Comparison of ENCODE assay signal across 26 cellular contexts in the genomic region with DNA sequence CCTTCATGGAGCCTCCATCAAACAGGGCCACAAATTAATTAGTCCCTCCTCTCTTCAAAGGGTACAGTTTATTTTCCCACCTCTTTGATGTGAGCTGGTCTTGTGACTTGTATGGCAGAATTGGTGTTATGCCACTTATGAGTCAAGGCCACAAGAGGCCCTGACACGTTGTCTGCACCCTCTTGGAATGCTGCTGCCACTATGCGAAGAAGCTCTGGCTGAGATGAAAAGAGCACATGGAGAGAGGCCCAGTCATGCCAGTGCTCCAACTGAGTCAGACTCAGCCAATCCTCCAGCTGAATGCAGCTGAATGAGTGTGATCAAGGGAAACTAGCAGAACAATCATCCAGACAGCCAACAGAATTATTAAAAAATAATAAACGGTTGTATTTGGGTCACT.
A peak's percentile ranks its signal among the peaks of the same experiment; 100 is the strongest.
DNase-seq lines count a peak whose midpoint lies in the region; ATAC-seq and TF ChIP-seq lines count a peak whose summit lies in the region.
"Had no signal": no experiment of that assay in that cellular context is flagged by ENCODE, and none has a peak within 500 bp of the region (broad histone marks: within the 10 kb centered on the region; RNA-seq: fewer than 3 reads in every experiment).

No MANE protein-coding gene starts in this region.

- no peak for DNase-seq in Right ventricle myocardium superior
- DNase-seq in cardiac septum (ENCODE audit: low spot score): no peak
- peak; percentile 87 for DNase-seq in M059J (ENCODE audit: low read depth)
- peak; percentile 3 to 8 for DNase-seq in foreskin fibroblast
- no peak for DNase-seq in upper lobe of right lung
- DNase-seq in CD4-positive, alpha-beta memory T cell: no peak
- no peak for DNase-seq in NCI-H2227 (lab: John Stamatoyannopoulos, UW; ENCODE audit: unreplicated experiment)
- no peak for DNase-seq in DMS53 (lab: John Stamatoyannopoulos, UW)
- DNase-seq: activated CD4-positive, alpha-beta T cell treated with anti-CD3 and anti-CD28 coated beads, Interleukin-2, amount 10 ng/mL, durations not matched to agents 7 days and 5 days; activated naive CD4-positive, alpha-beta T cell treated with anti-CD3 and anti-CD28 coated beads, Interleukin-2, amount 50 U/mL, for 16 hours; amygdala; Caco-2; caudate nucleus; dermis blood vessel endothelial cell; head of caudate nucleus; Karpas-422; left cardiac atrium; mesendoderm; naive thymus-derived CD8-positive, alpha-beta T cell; NCI-H1048; NCI-H187; NCI-H226; NCI-H774; occipital lobe; stimulated activated CD4-positive, alpha-beta T cell treated with anti-CD3 and anti-CD28 coated beads, Interleukin-2, amount 100 ng/mL, for 24 hours had no signal

- H3K4me3 ChIP-seq in foreskin fibroblast (ENCODE audit: low read depth in 1 of 2, low read length in 2 of 2): no peak overlapping the region
- H3K4me3 ChIP-seq in upper lobe of right lung: no peak overlapping the region
- no peak overlapping the region for H3K4me3 ChIP-seq in CD4-positive, alpha-beta memory T cell (ENCODE audit: low read length in 2 of 2)
- H3K4me3 ChIP-seq: smooth muscle cell had no signal

- POLR2A ChIA-PET in CD4-positive, alpha-beta memory T cell (lab: Charles Lee; ENCODE audit: partially characterized antibody): no interaction called here

- H3K36me3 ChIP-seq in upper lobe of right lung: no peaks in the 10 kb centered on the region
- H3K36me3 ChIP-seq in CD4-positive, alpha-beta memory T cell (ENCODE audit: insufficient read depth, low read length): no peaks in the 10 kb centered on the region

- no peak overlapping the region for H3K27ac ChIP-seq in upper lobe of right lung
- H3K27ac ChIP-seq in CD4-positive, alpha-beta memory T cell (ENCODE audit: low read depth, low read length): no peak overlapping the region

- no peaks in the 10 kb centered on the region for H3K9me3 ChIP-seq in upper lobe of right lung
- H3K9me3 ChIP-seq in CD4-positive, alpha-beta memory T cell (ENCODE audit: control insufficient read depth in 1 of 2, low read length in 2 of 2): no peaks in the 10 kb centered on the region
- H3K9me3 ChIP-seq: Caco-2 had no signal

- CTCF ChIA-PET in CD4-positive, alpha-beta memory T cell (lab: Charles Lee; ENCODE audit: partially characterized antibody): no interaction called here

- H3K4me3 Mint-ChIP-seq in CD4-positive, alpha-beta memory T cell: no peak overlapping the region
- H3K4me3 Mint-ChIP-seq: activated CD4-positive, alpha-beta T cell treated with anti-CD3 and anti-CD28 coated beads, Interleukin-2, amount 10 ng/mL, durations not matched to agents 7 days and 5 days; naive thymus-derived CD8-positive, alpha-beta T cell had no signal

- H3K36me3 Mint-ChIP-seq in CD4-positive, alpha-beta memory T cell: no peaks in the 10 kb centered on the region
- H3K36me3 Mint-ChIP-seq: naive thymus-derived CD8-positive, alpha-beta T cell had no signal

- peak; percentile 68 for ATAC-seq in Right ventricle myocardium superior (ENCODE audit: poor library complexity)
- peak; percentile 40 for ATAC-seq in upper lobe of right lung
- ATAC-seq: naive thymus-derived CD8-positive, alpha-beta T cell had no signal

- intact Hi-C loops in Right ventricle myocardium superior (cut with DNase I) (no loop called here), cardiac septum (cut with DNase I) (no loop called here), upper lobe of right lung (cut with DNase I) (no loop called here)
- intact Hi-C loops in CD4-positive, alpha-beta memory T cell (cut with micrococcal nuclease): no loop called here

- peaks cover 0 to 9% (median 4%) of the 10 kb centered on the region in 8 donors for H3K9me3 Mint-ChIP-seq in CD4-positive, alpha-beta memory T cell

- no peaks in the 10 kb centered on the region for H3K4me1 Mint-ChIP-seq in CD4-positive, alpha-beta memory T cell
- H3K4me1 Mint-ChIP-seq: activated CD4-positive, alpha-beta T cell treated with anti-CD3 and anti-CD28 coated beads, Interleukin-2, amount 10 ng/mL, durations not matched to agents 7 days and 5 days; naive thymus-derived CD8-positive, alpha-beta T cell had no signal

- H3K4me1 ChIP-seq in upper lobe of right lung: no peaks in the 10 kb centered on the region
- H3K4me1 ChIP-seq in CD4-positive, alpha-beta memory T cell (ENCODE audit: insufficient read depth, low read length): no peaks in the 10 kb centered on the region
- H3K4me1 ChIP-seq: Caco-2 had no signal

- no peak overlapping the region for H3K27ac Mint-ChIP-seq in CD4-positive, alpha-beta memory T cell
- H3K27ac Mint-ChIP-seq: activated CD4-positive, alpha-beta T cell treated with anti-CD3 and anti-CD28 coated beads, Interleukin-2, amount 10 ng/mL, durations not matched to agents 7 days and 5 days; naive thymus-derived CD8-positive, alpha-beta T cell had no signal

- no peaks in the 10 kb centered on the region for H3K27me3 Mint-ChIP-seq in CD4-positive, alpha-beta memory T cell
- H3K27me3 Mint-ChIP-seq: activated CD4-positive, alpha-beta T cell treated with anti-CD3 and anti-CD28 coated beads, Interleukin-2, amount 10 ng/mL, durations not matched to agents 7 days and 5 days had no signal

- no peaks in the 10 kb centered on the region for H3K27me3 ChIP-seq in upper lobe of right lung
- H3K27me3 ChIP-seq in CD4-positive, alpha-beta memory T cell (ENCODE audit: insufficient read depth, low read length): no peaks in the 10 kb centered on the region

- no peak for TF ChIP-seq CTCF in foreskin fibroblast (IDR thresholded peaks at IDR 0.05; ENCODE audit: low read depth, low read length)
- no peak for TF ChIP-seq CTCF in upper lobe of right lung (IDR thresholded peaks at IDR 0.05)

Comparison
In these comparisons a context has a peak if more than half of its experiments do, and no peak if none do; other contexts are left out.
1. DNase-seq: peak in M059J (single experiment) and foreskin fibroblast (2 of 2); none in Right ventricle myocardium superior (single experiment), cardiac septum (single experiment), upper lobe of right lung (single experiment), CD4-positive, alpha-beta memory T cell (0 of 5), NCI-H2227 (single experiment) and DMS53 (single experiment).